In the genomic region with DNA sequence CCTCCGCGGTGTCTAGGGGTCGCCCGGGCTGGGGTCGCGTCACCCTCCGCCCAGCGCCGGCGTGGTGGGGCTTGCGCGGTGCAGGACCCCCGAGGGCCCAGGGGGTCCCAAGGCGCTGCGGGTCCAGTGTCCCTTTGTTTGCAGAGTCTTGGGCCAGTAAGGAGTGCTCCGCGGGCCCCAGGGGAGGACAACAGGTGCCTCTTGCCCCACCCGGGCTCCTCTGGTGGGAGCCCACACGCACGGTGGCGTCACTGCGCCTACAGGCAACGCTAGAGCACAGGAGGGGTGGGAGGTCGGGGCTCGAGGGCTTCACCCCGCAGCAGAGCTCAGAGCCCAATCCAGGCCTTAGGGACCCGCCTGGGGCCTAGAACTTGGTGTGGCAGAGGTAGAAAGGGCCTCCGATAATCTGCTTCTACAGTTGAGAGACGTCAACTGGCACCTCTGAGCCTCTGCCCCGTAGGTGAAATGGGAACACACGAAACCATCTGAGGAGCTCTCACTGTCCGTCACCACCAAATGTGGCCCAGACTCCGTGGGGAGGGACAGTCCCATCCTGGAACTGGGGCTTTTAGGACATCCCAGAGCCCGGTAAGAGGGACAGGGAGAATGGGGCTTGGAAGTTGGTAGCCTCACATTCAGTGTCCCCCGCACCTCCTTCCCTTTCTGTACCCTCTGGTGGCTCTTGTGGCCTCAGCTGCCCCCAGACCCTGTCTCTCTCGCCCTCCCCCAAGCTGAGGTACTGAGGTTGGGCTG, we compare ENCODE assay signal across 8 cellular contexts. TPM values are rescaled to one million over a fixed set of nuclear protein-coding genes. Genes with fewer than 3 reads are reported as not detected.
DNase-seq lines count a peak whose midpoint lies in the region; ATAC-seq and TF ChIP-seq lines count a peak whose summit lies in the region.

No MANE protein-coding gene starts in this region.

- H3K4me1 Mint-ChIP-seq in T-cell: peaks cover 57 to 59% (median 58%) of the 10 kb centered on the region in 3 donors

- peak; percentile 51 to 89 (median 80) for DNase-seq in T-cell
- no peak for DNase-seq in mammary epithelial cell
- no peak for DNase-seq in tibial nerve (ENCODE audit: low spot score in 2 of 2)
- no peak for DNase-seq in HT-29 (ENCODE audit: low spot score)
- DNase-seq in cerebellar cortex (ENCODE audit: low spot score): no peak
- no peak for DNase-seq in LoVo (ENCODE audit: low spot score)

- TF ChIP-seq CTCF in mammary epithelial cell (conservative IDR thresholded peaks at IDR 0.05 in 1 of 2, IDR thresholded peaks at IDR 0.05 in 1 of 2; ENCODE audit: extremely low read depth in 1 of 2, insufficient read depth in 1 of 2, low read depth in 1 of 2, low read length in 2 of 2) (no peak), tibial nerve (IDR thresholded peaks at IDR 0.05) (no peak)

- no peaks in the 10 kb centered on the region for H3K36me3 ChIP-seq in mammary epithelial cell (ENCODE audit: insufficient read depth, low read length)
- H3K36me3 ChIP-seq in mesodermal cell (ENCODE audit: control insufficient read depth, insufficient read depth, low read length): no peaks in the 10 kb centered on the region
- H3K36me3 ChIP-seq in tibial nerve: peaks cover 0 to 6% (median 0%) of the 10 kb centered on the region in 3 donors

- H3K27ac ChIP-seq in mammary epithelial cell (ENCODE audit: insufficient read depth, low read depth, low read length) (no peak overlapping the region), mesodermal cell (ENCODE audit: low read depth, low read length, severe bottlenecking) (no peak overlapping the region), tibial nerve (peak overlapping the region; percentile 99 to 100 (median 100))

- no peak overlapping the region for H3K9ac ChIP-seq in mammary epithelial cell (ENCODE audit: insufficient read depth, low read length)

- intact Hi-C loops in mammary epithelial cell (cut with micrococcal nuclease): loop anchor here (10.0 kb wide), 1 partner anchor 393 kb away; a partner anchor contains a TSS

- in situ Hi-C loops in mammary epithelial cell (cut with MboI; ENCODE audit: low sequenced_read_pairs in 2 of 2): no loop called here

- dilution Hi-C loops in mammary epithelial cell (cut with HindIII; ENCODE audit: low sequenced_read_pairs): no loop called here

- H2AFZ ChIP-seq in mammary epithelial cell (ENCODE audit: low read depth, low read length): peak overlapping the region; percentile 77

- 25% methylated on average over 8 of the region's 36 CpGs for WGBS in mammary epithelial cell (ENCODE audit: low coverage, missing lambda C conversion rate)
- 3 to 6% methylated on average over 32 to 33 of the region's 36 CpGs for WGBS in mesodermal cell (ENCODE audit: insufficient coverage in 2 of 2), 2 experiments
- 8 to 15% methylated on average over 15 to 33 of the region's 36 CpGs for WGBS in tibial nerve, 2 donors

- no TSS peak for BruUV-seq in mammary epithelial cell (replicated peaks; lab: Mats Ljungman, UMichigan)

- ATAC-seq in T-cell (replicated peaks in 1 of 4): peak; percentile 11 to 24 (median 20)

- H3K4me1 ChIP-seq in mammary epithelial cell (ENCODE audit: insufficient read depth, low read length) (peaks cover 60% of the 10 kb centered on the region), mesodermal cell (ENCODE audit: control insufficient read depth, insufficient read depth, low read length, poor library complexity, severe bottlenecking) (peaks cover 33% of the 10 kb centered on the region), tibial nerve (peaks cover 6 to 85% (median 44%) of the 10 kb centered on the region in 4 donors)

- H3K36me3 Mint-ChIP-seq in T-cell: peaks cover 17% of the 10 kb centered on the region

- H3K4me3 ChIP-seq in GM08714 (ENCODE audit: low read length) (peak overlapping the region; percentile 67), mammary epithelial cell (replicated peaks in 1 of 3; ENCODE audit: insufficient read depth in 1 of 3, low read depth in 2 of 3, low read length in 3 of 3) (peak overlapping the region; percentile 56 to 74 (median 66)), mesodermal cell (ENCODE audit: extremely low read depth, insufficient read depth, low read length, poor library complexity, severe bottlenecking) (peak overlapping the region; percentile 75), tibial nerve (peak overlapping the region; percentile 89 to 100 (median 96))

- H3K79me2 ChIP-seq in mammary epithelial cell (ENCODE audit: insufficient read depth, low read length): peaks cover 18% of the 10 kb centered on the region

- POLR2A ChIA-PET in T-cell (lab: Charles Lee): interaction anchor here (0.6 to 3.2 kb wide), 9 partner anchors 9 to 397 kb away, joined by 3 to 15 read pairs (median 4); no protein-coding TSS in a partner anchor

- CTCF ChIA-PET in T-cell (lab: Charles Lee) (interaction anchor here (0.6 to 6.9 kb wide), 6 partner anchors 10 to 130 kb away, joined by 3 to 48 read pairs (median 4); no protein-coding TSS in a partner anchor), mammary epithelial cell (lab: Charles Lee; ENCODE audit: low non-redundant PET) (no interaction called here)

- H3K4me2 ChIP-seq in mammary epithelial cell (ENCODE audit: insufficient read depth, low read depth, low read length): peak overlapping the region; percentile 95

- no peaks in the 10 kb centered on the region for H4K20me1 ChIP-seq in mammary epithelial cell (ENCODE audit: insufficient read depth, low read length)

- H3K27me3 Mint-ChIP-seq in T-cell: no peaks in the 10 kb centered on the region

- TF ChIP-seq POLR2A in tibial nerve (IDR thresholded peaks at IDR 0.05): no peak

- H3K27me3 ChIP-seq in mammary epithelial cell (ENCODE audit: insufficient read depth, low read length) (no peaks in the 10 kb centered on the region), tibial nerve (no peaks in the 10 kb centered on the region)

- H3K9me3 ChIP-seq in mammary epithelial cell (replicated peaks; ENCODE audit: insufficient read depth, low read length): no peaks in the 10 kb centered on the region
- no peaks in the 10 kb centered on the region for H3K9me3 ChIP-seq in mesodermal cell (ENCODE audit: control insufficient read depth, low read length)
- no peaks in the 10 kb centered on the region for H3K9me3 ChIP-seq in tibial nerve

- H3K27ac Mint-ChIP-seq in T-cell: peak overlapping the region; percentile 98 to 99

- H3K9me3 Mint-ChIP-seq in T-cell: no peaks in the 10 kb centered on the region

- no peak for TF ChIP-seq EP300 in tibial nerve (IDR thresholded peaks at IDR 0.05)

- H3K4me3 Mint-ChIP-seq in T-cell: peak overlapping the region; percentile 93 to 96 (median 94)

RNA-seq across cellular contexts. Expression of a gene that starts 1.4 kb away (rescaled TPM):
- 100 to 1,000 TPM; 105 to 140 (median 116) TPM for total RNA-seq in T-cell
- total RNA-seq in mammary epithelial cell: 1 to 10 TPM; 6.6 to 8.3 TPM
- polyA plus RNA-seq in mammary epithelial cell: 3.0 TPM
- polyA minus RNA-seq in mammary epithelial cell: 1.3 TPM
- 7.7 TPM for polyA plus RNA-seq in mesodermal cell (2013, experiment 1 of 2)
- 5.0 TPM for polyA plus RNA-seq in mesodermal cell (2013, experiment 2 of 2)
- 10 to 100 TPM; 23.8 to 56.4 (median 40.3) TPM for total RNA-seq in tibial nerve
- total RNA-seq in HT-29 (2014; rRNA removed; shearing (Covaris generic)): 2.5 and 3.2 TPM in 2 replicates

RNA-seq across cellular contexts. Expression of a gene that starts 32.8 kb away (rescaled TPM):
- total RNA-seq in T-cell: under 1 TPM in 1 of 5 donors, not detected in 4; 0.23 TPM
- not detected for total RNA-seq in mammary epithelial cell
- polyA plus RNA-seq in mammary epithelial cell: not detected
- not detected for polyA minus RNA-seq in mammary epithelial cell
- not detected for polyA plus RNA-seq in mesodermal cell (2013, experiment 1 of 2)
- not detected for polyA plus RNA-seq in mesodermal cell (2013, experiment 2 of 2)
- 1 to 10 TPM in 1 of 4 donors, not detected in 3; 1.5 TPM for total RNA-seq in tibial nerve
- 3.8 and 4.3 TPM in 2 replicates for total RNA-seq in HT-29 (2014; rRNA removed; shearing (Covaris generic))

Comparison
In these comparisons a context has a peak if more than half of its experiments do, and no peak if none do; other contexts are left out.
1. DNase-seq: peak in T-cell (34 of 34); none in mammary epithelial cell (single experiment), tibial nerve (0 of 2), HT-29 (single experiment), cerebellar cortex (single experiment) and LoVo (single experiment).
2. H3K27ac ChIP-seq: peak in tibial nerve (4 of 4); none in mammary epithelial cell (single experiment) and mesodermal cell (single experiment).
3. Peak in every context shown above with its lines, with median percentiles within 50 percentile points of each other: H3K4me3 ChIP-seq.